Comparison of ENCODE assay signal across 1 cellular context in genomic region chr9:83062653-83063527, GRCh38.
TF ChIP-seq lines count a peak whose summit lies in the region.

TSS of gene RASEF (minus strand) at chr9:83063142. CDS start at chr9:83062867, 275 bp downstream.

TF ChIP-seq in HEK293, 187 proteins besides CTCF, POLR2A, EP300 and RAD21 (continued from another document and continues in another):
- TF ChIP-seq, protein P1, sequence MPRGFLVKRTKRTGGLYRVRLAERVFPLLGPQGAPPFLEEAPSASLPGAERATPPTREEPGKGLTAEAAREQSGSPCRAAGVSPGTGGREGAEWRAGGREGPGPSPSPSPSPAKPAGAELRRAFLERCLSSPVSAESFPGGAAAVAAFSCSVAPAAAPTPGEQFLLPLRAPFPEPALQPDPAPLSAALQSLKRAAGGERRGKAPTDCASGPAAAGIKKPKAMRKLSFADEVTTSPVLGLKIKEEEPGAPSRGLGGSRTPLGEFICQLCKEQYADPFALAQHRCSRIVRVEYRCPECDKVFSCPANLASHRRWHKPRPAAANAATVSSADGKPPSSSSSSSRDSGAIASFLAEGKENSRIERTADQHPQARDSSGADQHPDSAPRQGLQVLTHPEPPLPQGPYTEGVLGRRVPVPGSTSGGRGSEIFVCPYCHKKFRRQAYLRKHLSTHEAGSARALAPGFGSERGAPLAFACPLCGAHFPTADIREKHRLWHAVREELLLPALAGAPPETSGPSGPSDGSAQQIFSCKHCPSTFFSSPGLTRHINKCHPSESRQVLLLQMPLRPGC (tag by site-specific recombination; IDR thresholded peaks at IDR 0.05), result no peak
- TF ChIP-seq ZNF501 (tag by site-specific recombination; IDR thresholded peaks at IDR 0.05) (peak; percentile 27; the same call in 1 of the 2 replicates), ZFHX2 (tag by site-specific recombination; conservative IDR thresholded peaks at IDR 0.05) (peak; percentile 4; the same call in 1 of the 2 replicates), HOXD13 (CRISPR knock-in tag; IDR thresholded peaks at IDR 0.05; ENCODE audit: borderline replicate concordance) (no peak), ZNF214 (tag by site-specific recombination; IDR thresholded peaks at IDR 0.05; ENCODE audit: borderline replicate concordance) (no peak), ATF2 (tag by site-specific recombination; IDR thresholded peaks at IDR 0.05; ENCODE audit: low read depth) (no peak), ZNF266 (tag by site-specific recombination; IDR thresholded peaks at IDR 0.05; ENCODE audit: low read depth) (no peak), OVOL3 (tag by site-specific recombination; IDR thresholded peaks at IDR 0.05) (no peak), ZNF626 (tag by site-specific recombination; IDR thresholded peaks at IDR 0.05) (no peak), ZNF600 (tag by site-specific recombination; IDR thresholded peaks at IDR 0.05) (0 out of 2 replicates have a peak, but pooled peaks have one; percentile 12), ZNF76 (tag by site-specific recombination; IDR thresholded peaks at IDR 0.05; ENCODE audit: borderline replicate concordance, low read depth) (no peak; the same call in 1 of the 2 replicates), ZNF629 (tag by site-specific recombination; IDR thresholded peaks at IDR 0.05) (no peak), ZNF660 (tag by site-specific recombination; IDR thresholded peaks at IDR 0.05) (peak; percentile 63; the same call in 1 of the 2 replicates), ZIC2 (tag by site-specific recombination; IDR thresholded peaks at IDR 0.05) (peak; percentile 82), GFI1B (tag by site-specific recombination; IDR thresholded peaks at IDR 0.05) (no peak), ZNF623 (tag by site-specific recombination; IDR thresholded peaks at IDR 0.05) (no peak), ZNF10 (tag by site-specific recombination; IDR thresholded peaks at IDR 0.05) (no peak), ZBTB48 (tag by site-specific recombination; IDR thresholded peaks at IDR 0.05) (0 out of 2 replicates have a peak, but pooled peaks have one; percentile 27), ZBTB6 (tag by site-specific recombination; IDR thresholded peaks at IDR 0.05) (peak; percentile 98), ZNF473 (tag by site-specific recombination; IDR thresholded peaks at IDR 0.05) (no peak), ZNF341 (tag by site-specific recombination; IDR thresholded peaks at IDR 0.05; ENCODE audit: low read depth) (peak; percentile 97), SP3 (tag by site-specific recombination; IDR thresholded peaks at IDR 0.05) (peak; percentile 69), ZSCAN18 (tag by site-specific recombination; IDR thresholded peaks at IDR 0.05) (no peak), GLIS2 (tag by site-specific recombination; IDR thresholded peaks at IDR 0.05) (peak; percentile 96), ZNF677 (tag by site-specific recombination; IDR thresholded peaks at IDR 0.05) (no peak), KLF10 (tag by site-specific recombination; IDR thresholded peaks at IDR 0.05) (no peak), ZNF658 (tag by site-specific recombination; IDR thresholded peaks at IDR 0.05) (no peak), ZNF202 (tag by site-specific recombination; IDR thresholded peaks at IDR 0.05; ENCODE audit: borderline replicate concordance) (no peak), PRDM10 (tag by site-specific recombination; IDR thresholded peaks at IDR 0.05) (peak; percentile 82), FEZF1 (tag by site-specific recombination; IDR thresholded peaks at IDR 0.05) (0 out of 2 replicates have a peak, but pooled peaks have one; percentile 5), ZNF416 (tag by site-specific recombination; IDR thresholded peaks at IDR 0.05) (no peak), ZNF26 (tag by site-specific recombination; IDR thresholded peaks at IDR 0.05) (no peak), ZNF433 (tag by site-specific recombination; IDR thresholded peaks at IDR 0.05; ENCODE audit: low read depth) (no peak), KLF8 (tag by site-specific recombination; IDR thresholded peaks at IDR 0.05) (0 out of 2 replicates have a peak, but pooled peaks have one; percentile 71), ZNF362 (tag by site-specific recombination; IDR thresholded peaks at IDR 0.05) (no peak), ZNF776 (tag by site-specific recombination; IDR thresholded peaks at IDR 0.05; ENCODE audit: borderline replicate concordance) (no peak), ZNF670 (tag by site-specific recombination; IDR thresholded peaks at IDR 0.05; ENCODE audit: low read depth) (no peak), RBAK (tag by site-specific recombination; IDR thresholded peaks at IDR 0.05) (no peak)
- TF ChIP-seq, protein P2, sequence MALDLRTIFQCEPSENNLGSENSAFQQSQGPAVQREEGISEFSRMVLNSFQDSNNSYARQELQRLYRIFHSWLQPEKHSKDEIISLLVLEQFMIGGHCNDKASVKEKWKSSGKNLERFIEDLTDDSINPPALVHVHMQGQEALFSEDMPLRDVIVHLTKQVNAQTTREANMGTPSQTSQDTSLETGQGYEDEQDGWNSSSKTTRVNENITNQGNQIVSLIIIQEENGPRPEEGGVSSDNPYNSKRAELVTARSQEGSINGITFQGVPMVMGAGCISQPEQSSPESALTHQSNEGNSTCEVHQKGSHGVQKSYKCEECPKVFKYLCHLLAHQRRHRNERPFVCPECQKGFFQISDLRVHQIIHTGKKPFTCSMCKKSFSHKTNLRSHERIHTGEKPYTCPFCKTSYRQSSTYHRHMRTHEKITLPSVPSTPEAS (tag by site-specific recombination; IDR thresholded peaks at IDR 0.05), result no peak
- TF ChIP-seq, protein P3, sequence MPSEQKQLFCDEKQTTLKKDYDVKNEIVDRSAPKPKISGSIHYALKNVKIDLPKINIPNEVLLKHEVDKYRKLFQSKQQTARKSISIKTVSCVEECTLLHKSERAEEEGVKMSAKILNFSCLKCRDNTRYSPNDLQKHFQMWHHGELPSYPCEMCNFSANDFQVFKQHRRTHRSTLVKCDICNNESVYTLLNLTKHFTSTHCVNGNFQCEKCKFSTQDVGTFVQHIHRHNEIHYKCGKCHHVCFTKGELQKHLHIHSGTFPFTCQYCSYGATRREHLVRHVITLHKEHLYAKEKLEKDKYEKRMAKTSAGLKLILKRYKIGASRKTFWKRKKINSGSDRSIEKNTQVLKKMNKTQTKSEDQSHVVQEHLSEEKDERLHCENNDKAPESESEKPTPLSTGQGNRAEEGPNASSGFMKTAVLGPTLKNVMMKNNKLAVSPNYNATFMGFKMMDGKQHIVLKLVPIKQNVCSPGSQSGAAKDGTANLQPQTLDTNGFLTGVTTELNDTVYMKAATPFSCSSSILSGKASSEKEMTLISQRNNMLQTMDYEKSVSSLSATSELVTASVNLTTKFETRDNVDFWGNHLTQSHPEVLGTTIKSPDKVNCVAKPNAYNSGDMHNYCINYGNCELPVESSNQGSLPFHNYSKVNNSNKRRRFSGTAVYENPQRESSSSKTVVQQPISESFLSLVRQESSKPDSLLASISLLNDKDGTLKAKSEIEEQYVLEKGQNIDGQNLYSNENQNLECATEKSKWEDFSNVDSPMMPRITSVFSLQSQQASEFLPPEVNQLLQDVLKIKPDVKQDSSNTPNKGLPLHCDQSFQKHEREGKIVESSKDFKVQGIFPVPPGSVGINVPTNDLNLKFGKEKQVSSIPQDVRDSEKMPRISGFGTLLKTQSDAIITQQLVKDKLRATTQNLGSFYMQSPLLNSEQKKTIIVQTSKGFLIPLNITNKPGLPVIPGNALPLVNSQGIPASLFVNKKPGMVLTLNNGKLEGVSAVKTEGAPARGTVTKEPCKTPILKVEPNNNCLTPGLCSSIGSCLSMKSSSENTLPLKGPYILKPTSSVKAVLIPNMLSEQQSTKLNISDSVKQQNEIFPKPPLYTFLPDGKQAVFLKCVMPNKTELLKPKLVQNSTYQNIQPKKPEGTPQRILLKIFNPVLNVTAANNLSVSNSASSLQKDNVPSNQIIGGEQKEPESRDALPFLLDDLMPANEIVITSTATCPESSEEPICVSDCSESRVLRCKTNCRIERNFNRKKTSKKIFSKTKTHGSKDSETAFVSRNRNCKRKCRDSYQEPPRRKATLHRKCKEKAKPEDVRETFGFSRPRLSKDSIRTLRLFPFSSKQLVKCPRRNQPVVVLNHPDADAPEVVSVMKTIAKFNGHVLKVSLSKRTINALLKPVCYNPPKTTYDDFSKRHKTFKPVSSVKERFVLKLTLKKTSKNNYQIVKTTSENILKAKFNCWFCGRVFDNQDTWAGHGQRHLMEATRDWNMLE (tag by site-specific recombination; conservative IDR thresholded peaks at IDR 0.05; ENCODE audit: low read depth), result no peak
- TF ChIP-seq, protein P4, sequence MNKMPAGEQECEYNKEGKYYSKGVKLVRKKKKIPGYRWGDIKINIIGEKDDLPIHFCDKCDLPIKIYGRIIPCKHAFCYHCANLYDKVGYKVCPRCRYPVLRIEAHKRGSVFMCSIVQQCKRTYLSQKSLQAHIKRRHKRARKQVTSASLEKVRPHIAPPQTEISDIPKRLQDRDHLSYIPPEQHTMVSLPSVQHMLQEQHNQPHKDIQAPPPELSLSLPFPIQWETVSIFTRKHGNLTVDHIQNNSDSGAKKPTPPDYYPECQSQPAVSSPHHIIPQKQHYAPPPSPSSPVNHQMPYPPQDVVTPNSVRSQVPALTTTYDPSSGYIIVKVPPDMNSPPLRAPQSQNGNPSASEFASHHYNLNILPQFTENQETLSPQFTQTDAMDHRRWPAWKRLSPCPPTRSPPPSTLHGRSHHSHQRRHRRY (tag by site-specific recombination; IDR thresholded peaks at IDR 0.05), result no peak
